In the genomic region with DNA sequence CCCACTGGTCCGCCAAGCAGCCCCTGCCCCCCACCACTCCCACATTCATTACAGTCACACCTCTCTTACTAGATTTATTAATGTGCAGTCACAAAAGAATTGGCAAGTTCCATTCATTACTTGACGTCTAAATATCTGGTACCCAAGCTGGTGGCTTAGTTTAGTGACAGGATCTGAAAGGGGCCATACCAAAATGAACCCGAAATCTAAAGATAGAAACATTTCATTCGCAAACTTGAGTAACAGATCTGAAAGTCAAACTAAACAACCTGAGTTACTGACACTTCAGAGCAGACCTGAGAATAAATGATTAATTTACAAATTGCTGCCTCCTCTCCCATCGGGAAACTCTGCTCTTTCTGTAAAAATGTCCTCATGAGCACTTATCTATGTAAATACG, we compare ENCODE assay signal across 24 cellular contexts. TPM values are rescaled to one million over a fixed set of nuclear protein-coding genes. Genes with fewer than 3 reads are reported as not detected.
DNase-seq lines count a peak whose midpoint lies in the region; ATAC-seq, FAIRE-seq and TF ChIP-seq lines count a peak whose summit lies in the region.
"Had no signal": no experiment of that assay in that cellular context is flagged by ENCODE, and none has a peak within 500 bp of the region (broad histone marks: within the 10 kb centered on the region; RNA-seq: fewer than 3 reads in every experiment).

No MANE protein-coding gene starts in this region.

- no peak overlapping the region for H3K23ac ChIP-seq in trophoblast cell (ENCODE audit: low read length)

- no peak overlapping the region for H3K14ac ChIP-seq in trophoblast cell (ENCODE audit: low read length)

- H3K4me1 ChIP-seq in MM.1S (ENCODE audit: low read length) (0 out of 2 replicates have a peak, but pooled peaks cover 3% of the 10 kb centered on the region), HepG2 (ENCODE audit: insufficient read depth, low read length) (peaks cover 45% of the 10 kb centered on the region), trophoblast cell (ENCODE audit: control insufficient read depth in 1 of 2, insufficient read depth in 2 of 2, low read length in 2 of 2) (peaks cover 3 to 11% of the 10 kb centered on the region in 2 experiments)
- H3K4me1 ChIP-seq: Peyer's patch had no signal

- H3K4me2 ChIP-seq in MM.1S (ENCODE audit: low read depth, low read length) (peak overlapping the region; percentile 14; the same call in 1 of the 2 replicates), HepG2 (ENCODE audit: low read depth, low read length) (no peak overlapping the region), trophoblast cell (ENCODE audit: low read length) (no peak overlapping the region)

- no peaks in the 10 kb centered on the region for H3F3A ChIP-seq in MM.1S (ENCODE audit: insufficient read depth, low read length)

- H4K20me1 ChIP-seq in MM.1S (ENCODE audit: insufficient read depth, low read length), result no peaks in the 10 kb centered on the region
- peaks cover 19% of the 10 kb centered on the region for H4K20me1 ChIP-seq in HepG2 (ENCODE audit: insufficient read depth, low read length)

- H3K9ac ChIP-seq in MM.1S (ENCODE audit: low read length) (no peak overlapping the region), HepG2 (ENCODE audit: insufficient read depth, low read depth, low read length) (no peak overlapping the region), trophoblast cell (ENCODE audit: low read length) (no peak overlapping the region)
- H3K9ac ChIP-seq: GM23248 had no signal

- H2AFZ ChIP-seq in MM.1S (ENCODE audit: low read length) (no peak overlapping the region), HepG2 (ENCODE audit: low read length) (no peak overlapping the region), trophoblast cell (ENCODE audit: insufficient read depth, low read length, poor library complexity) (no peak overlapping the region)
- H2AFZ ChIP-seq: GM23248 had no signal

- TF ChIP-seq POLR2A in HepG2 (IDR thresholded peaks at IDR 0.05; ENCODE audit: insufficient read depth in 1 of 2, low read depth in 2 of 2, low read length in 2 of 2), result no peak

- TF ChIP-seq CTCF in MM.1S (IDR thresholded peaks at IDR 0.05; ENCODE audit: low read length), result no peak
- no peak for TF ChIP-seq CTCF in HepG2 (CRISPR knock-in tag; IDR thresholded peaks at IDR 0.05)

- no peak overlapping the region for H2BK12ac ChIP-seq in trophoblast cell (ENCODE audit: low read length)

- H2BK5ac ChIP-seq in trophoblast cell (ENCODE audit: low read depth, low read length, poor library complexity), result no peak overlapping the region

- in situ Hi-C loops in HepG2 (cut with HindIII; ENCODE audit: extremely low pct_ligation_motif_present, low pct_unique_long_range_greater_than_20kb), result no loop called here

- H2BK120ac ChIP-seq in trophoblast cell (ENCODE audit: insufficient read depth, low read length, poor library complexity), result no peak overlapping the region

- peaks cover 8% of the 10 kb centered on the region for H3K79me1 ChIP-seq in trophoblast cell (ENCODE audit: low read length)

- TSS peak; percentile 17 for BruUV-seq in HepG2 (replicated peaks; lab: Mats Ljungman, UMichigan)

- peak overlapping the region; percentile 82 for H3K18ac ChIP-seq in trophoblast cell (ENCODE audit: low read length)

- no peak for FAIRE-seq in HepG2 (lab: Jason Lieb, UNC)
- FAIRE-seq: D721Med, G401.6, GM12891, K562 had no signal

- no peak overlapping the region for H4K91ac ChIP-seq in trophoblast cell (ENCODE audit: low read depth, low read length)

- no peak for TF ChIP-seq RAD21 in HepG2 (CRISPR knock-in tag; IDR thresholded peaks at IDR 0.05)

- intact Hi-C loops in HepG2 (cut with micrococcal nuclease; ENCODE audit: unreplicated experiment), result no loop called here

- H3K9me3 ChIP-seq in MM.1S (replicated peaks; ENCODE audit: insufficient read depth, low read length) (no peaks in the 10 kb centered on the region), HepG2 (ENCODE audit: low read length) (no peaks in the 10 kb centered on the region), trophoblast cell (ENCODE audit: insufficient read depth, low read depth, low read length) (peaks cover 2% of the 10 kb centered on the region)
- H3K9me3 ChIP-seq: Peyer's patch had no signal

- no peaks in the 10 kb centered on the region for H3K9me2 ChIP-seq in MM.1S (replicated peaks; ENCODE audit: insufficient read depth, low read length)

- H3K4me3 ChIP-seq in MM.1S (ENCODE audit: low read length) (0 out of 2 replicates have a peak overlapping the region, but pooled peaks have one; percentile 2), HepG2 (replicated peaks in 1 of 3; ENCODE audit: insufficient read depth in 1 of 3, low read depth in 2 of 3, low read length in 3 of 3) (no peak overlapping the region), trophoblast cell (ENCODE audit: low read depth, low read length) (no peak overlapping the region)
- H3K4me3 ChIP-seq: GM23248, K562, Peyer's patch had no signal

- 94% methylated on average over 6 of the region's 6 CpGs for WGBS in HepG2 (ENCODE audit: low lambda C conversion rate)
- WGBS in trophoblast cell (ENCODE audit: extremely low coverage, insufficient coverage, insufficient read length), result no CpG with 5 or more reads among the region's 6 CpGs

- H3K79me2 ChIP-seq in MM.1S (ENCODE audit: low read length) (peaks cover 11% of the 10 kb centered on the region), HepG2 (ENCODE audit: insufficient read depth, low read length) (peaks cover 72% of the 10 kb centered on the region), trophoblast cell (ENCODE audit: control insufficient read depth, insufficient read depth, low read length, poor library complexity) (peaks cover 17% of the 10 kb centered on the region)

- no peak overlapping the region for H4K12ac ChIP-seq in trophoblast cell (ENCODE audit: low read depth, low read length)

- peak overlapping the region; percentile 33; the same call in 1 of the 2 replicates for H3K27ac ChIP-seq in MM.1S (ENCODE audit: low read length)
- no peak overlapping the region for H3K27ac ChIP-seq in HepG2 (ENCODE audit: extremely low read length, insufficient read depth, low read length)
- H3K27ac ChIP-seq in trophoblast cell (ENCODE audit: low read depth, low read length), result no peak overlapping the region
- H3K27ac ChIP-seq: GM23248 had no signal

- H3K4ac ChIP-seq in trophoblast cell (ENCODE audit: low read depth, low read length), result no peak overlapping the region

- H3K27me3 ChIP-seq in MM.1S (replicated peaks; ENCODE audit: insufficient read depth, low read length) (no peaks in the 10 kb centered on the region), HepG2 (ENCODE audit: control insufficient read depth in 1 of 2, insufficient read depth in 2 of 2, low read length in 2 of 2) (no peaks in the 10 kb centered on the region), trophoblast cell (ENCODE audit: insufficient read depth, low read length) (no peaks in the 10 kb centered on the region)
- H3K27me3 ChIP-seq: Peyer's patch had no signal

- DNase-seq in MM.1S, result peak; percentile 21
- DNase-seq in HepG2 (ENCODE audit: low spot score), result no peak
- no peak for DNase-seq in trophoblast cell
- no peak for DNase-seq in NCI-H1417 treated with DMSO at 0.1 percent for 48 hours (lab: John Stamatoyannopoulos, UW)
- DNase-seq: CD8-positive, alpha-beta memory T cell; GM23248; H9; NCI-H1105 treated with DMSO at 0.1 percent for 48 hours; NCI-H2029; NCI-H446; NCI-H526; NCI-H82; SHP77 treated with DMSO at 0.1 percent for 48 hours; SW 1271; T-helper 9 cell had no signal

- CTCF ChIA-PET in HepG2 (lab: Yijun Ruan, JAX; ENCODE audit: low intra/inter-chr PET ratio, low total read pairs), result no interaction called here

- ATAC-seq in GM18867 (IDR thresholded peaks at IDR 0.05; ENCODE audit: unreplicated experiment) (peak; percentile 62), HepG2 (no peak), HG02610 (IDR thresholded peaks at IDR 0.05; ENCODE audit: unreplicated experiment) (no peak), SK-N-SH treated with all-trans-retinoic acid at 6 μM for 48 hours (no peak)
- ATAC-seq: K562 had no signal

- POLR2A ChIA-PET in HepG2 (lab: Yijun Ruan, JAX), result no interaction called here

- no peak overlapping the region for H4K8ac ChIP-seq in trophoblast cell (ENCODE audit: low read depth, low read length)

- H2AK5ac ChIP-seq in trophoblast cell (ENCODE audit: low read length), result no peak overlapping the region

- TF ChIP-seq EP300 in HepG2 (IDR thresholded peaks at IDR 0.05; ENCODE audit: low read depth in 2 of 2, low read length in 2 of 2), result no peak
- TF ChIP-seq EP300 in HepG2 (CRISPR knock-in tag; IDR thresholded peaks at IDR 0.05; ENCODE audit: borderline replicate concordance), result no peak

- H3K36me3 ChIP-seq in MM.1S (replicated peaks; ENCODE audit: insufficient read depth, low read length) (no peaks in the 10 kb centered on the region), HepG2 (replicated peaks in 1 of 2; ENCODE audit: control insufficient read depth in 1 of 2, insufficient read depth in 2 of 2, low read length in 2 of 2) (peaks cover 19 to 58% of the 10 kb centered on the region in 2 experiments), trophoblast cell (ENCODE audit: control insufficient read depth in 1 of 2, insufficient read depth in 2 of 2, low read length in 2 of 2) (peaks cover 45 to 49% of the 10 kb centered on the region in 2 experiments)

TF ChIP-seq in SK-N-SH treated with all-trans-retinoic acid at 6 μM for 48 hours, 23 proteins besides CTCF, POLR2A, EP300 and RAD21 (continues in another document):
- TF ChIP-seq ZFP3 (CRISPR knock-in tag; IDR thresholded peaks at IDR 0.05), result no peak
- no peak for TF ChIP-seq ISL1 (CRISPR knock-in tag; IDR thresholded peaks at IDR 0.05)

RNA-seq across cellular contexts. Expression of gene TNS3, which starts 53.4 kb away (rescaled TPM):
- total RNA-seq in HepG2 (2016; rRNA removed; fragmentation: Illumina TruSeq; extraction: Trizol), result 51.3 and 55.7 TPM in 2 replicates
- 14.9 and 19.1 TPM in 2 replicates for total RNA-seq in HepG2 (2016; cell fraction: cytosol; rRNA removed; fragmentation: Illumina TruSeq; extraction: Trizol; ENCODE audit: low read depth)
- total RNA-seq in HepG2 (2016; cell fraction: insoluble cytoplasmic fraction; rRNA removed; fragmentation: Illumina TruSeq; extraction: Trizol), result 45.5 and 52.6 TPM in 2 replicates
- 16.6 and 16.8 TPM in 2 replicates for total RNA-seq in HepG2 (2016; cell fraction: membrane; rRNA removed; fragmentation: Illumina TruSeq; extraction: Trizol)
- total RNA-seq in HepG2 (2016; cell fraction: nucleus; rRNA removed; fragmentation: Illumina TruSeq; extraction: Trizol), result 72.4 and 83.0 TPM in 2 replicates
- polyA plus RNA-seq in HepG2 (2011; rRNA removed), result 52.9 and 55.1 TPM in 2 replicates
- polyA plus RNA-seq in HepG2 (2011; cell fraction: cytosol; rRNA removed), result 28.4 and 33.2 TPM in 2 replicates
- 76.4 and 98.4 TPM in 2 replicates for polyA plus RNA-seq in HepG2 (2011; cell fraction: nucleus; rRNA removed)
- 48.6 and 60.6 TPM in 2 replicates for polyA plus RNA-seq in HepG2 (2012)
- 1.6 and 1.9 TPM in 2 replicates for polyA plus RNA-seq in HepG2 (2016; cell fraction: cytosol; fragmentation: Illumina TruSeq; extraction: Trizol; ENCODE audit: low read depth)
- 32.3 and 39.6 TPM in 2 replicates for polyA plus RNA-seq in HepG2 (2016; cell fraction: insoluble cytoplasmic fraction; fragmentation: Illumina TruSeq; extraction: Trizol; ENCODE audit: low read depth)
- polyA plus RNA-seq in HepG2 (2016; cell fraction: membrane; fragmentation: Illumina TruSeq; extraction: Trizol; ENCODE audit: low read depth), result 3.7 and 4.3 TPM in 2 replicates
- polyA plus RNA-seq in HepG2 (2016; cell fraction: nucleus; fragmentation: Illumina TruSeq; extraction: Trizol; ENCODE audit: insufficient read depth, low read depth), result 56.5 and 64.9 TPM in 2 replicates
- polyA minus RNA-seq in HepG2 (2011; rRNA and poly(A)+ RNA removed; ENCODE audit: low replicate concordance), result 29.7 and 302 TPM in 2 replicates
- polyA minus RNA-seq in HepG2 (2011; cell fraction: cytosol; rRNA and poly(A)+ RNA removed), result 53.8 and 56.5 TPM in 2 replicates
- polyA minus RNA-seq in HepG2 (2011; cell fraction: nucleus; rRNA and poly(A)+ RNA removed), result 139 and 170 TPM in 2 replicates
- polyA plus RNA-seq in trophoblast cell (2013), result 85.9 and 86.5 TPM in 2 replicates
- total RNA-seq: A673 had no signal
- polyA plus RNA-seq: CD8-positive, alpha-beta memory T cell; K562 had no signal
